Comparison of ENCODE assay signal across 13 cellular contexts in genomic region chr11:102309621-102310541, GRCh38. TPM values are rescaled to one million over a fixed set of nuclear protein-coding genes. Genes with fewer than 3 reads are reported as not detected.
A peak's percentile ranks its signal among the peaks of the same experiment; 100 is the strongest.
DNase-seq lines count a peak whose midpoint lies in the region; ATAC-seq and TF ChIP-seq lines count a peak whose summit lies in the region.
"Had no signal": no experiment of that assay in that cellular context is flagged by ENCODE, and none has a peak within 500 bp of the region (broad histone marks: within the 10 kb centered on the region; RNA-seq: fewer than 3 reads in every experiment).

No MANE protein-coding gene starts in this region.

- no peak overlapping the region for H3K4me3 ChIP-seq in CD4-positive, alpha-beta memory T cell (ENCODE audit: low read length in 2 of 2)
- H3K4me3 ChIP-seq in GM23248 = no peak overlapping the region
- no peak overlapping the region for H3K4me3 ChIP-seq in RWPE2 (ENCODE audit: severe bottlenecking)
- H3K4me3 ChIP-seq in sigmoid colon = no peak overlapping the region

- H3K9me2 ChIP-seq in GM23248 (ENCODE audit: insufficient read depth) = no peaks in the 10 kb centered on the region

- peaks cover 86% of the 10 kb centered on the region for H3K4me1 ChIP-seq in CD4-positive, alpha-beta memory T cell (ENCODE audit: insufficient read depth, low read length)
- H3K4me1 ChIP-seq in GM23248 (ENCODE audit: insufficient read depth) (no peaks in the 10 kb centered on the region), RWPE2 (ENCODE audit: insufficient read depth, poor library complexity, severe bottlenecking) (peaks cover 52% of the 10 kb centered on the region), sigmoid colon (peaks cover 0 to 22% (median 8%) of the 10 kb centered on the region in 4 donors)

- H3K9me3 Mint-ChIP-seq in CD4-positive, alpha-beta memory T cell = peaks cover 0 to 2% (median 0%) of the 10 kb centered on the region in 8 donors
- H3K9me3 Mint-ChIP-seq: natural killer cell treated with Interleukin-12 subunit alpha and Interleukin-12 subunit beta and Interleukin-15 and Interleukin-18, amount 100 ng/mL, for 72 hours had no signal

- intact Hi-C loops in CD4-positive, alpha-beta memory T cell (cut with micrococcal nuclease) = no loop called here
- intact Hi-C loops in sigmoid colon (cut with DNase I) = no loop called here

- CTCF ChIA-PET in CD4-positive, alpha-beta memory T cell (lab: Charles Lee; ENCODE audit: partially characterized antibody) = interaction anchor here (5.8 to 18.2 kb wide), 2 partner anchors 8 to 16 kb away, joined by 33 to 654 read pairs; partner anchors contain the start of gene BIRC3

- no peak overlapping the region for H2AFZ ChIP-seq in GM23248

- no peaks in the 10 kb centered on the region for H3K79me2 ChIP-seq in GM23248 (ENCODE audit: insufficient read depth)

- H3K27ac Mint-ChIP-seq in CD4-positive, alpha-beta memory T cell = peak overlapping the region in 4 of 7 donors; percentile 12 to 90 (median 45)

- H3K27ac ChIP-seq in CD4-positive, alpha-beta memory T cell (ENCODE audit: low read depth, low read length) = no peak overlapping the region
- H3K27ac ChIP-seq in GM23248 = no peak overlapping the region
- peak overlapping the region; percentile 100 for H3K27ac ChIP-seq in RWPE2 (ENCODE audit: poor library complexity, severe bottlenecking)
- no peak overlapping the region for H3K27ac ChIP-seq in sigmoid colon

- no peaks in the 10 kb centered on the region for H3K27me3 ChIP-seq in CD4-positive, alpha-beta memory T cell (ENCODE audit: insufficient read depth, low read length)
- H3K27me3 ChIP-seq in GM23248 (replicated peaks; ENCODE audit: insufficient read depth) = no peaks in the 10 kb centered on the region
- no peaks in the 10 kb centered on the region for H3K27me3 ChIP-seq in RWPE2 (ENCODE audit: insufficient read depth, poor library complexity, severe bottlenecking)
- H3K27me3 ChIP-seq in sigmoid colon = no peaks in the 10 kb centered on the region

- POLR2A ChIA-PET in CD4-positive, alpha-beta memory T cell (lab: Charles Lee; ENCODE audit: partially characterized antibody) = interaction anchor here (0.9 to 5.3 kb wide), 4 partner anchors 9 to 142 kb away, joined by 3 to 149 read pairs (median 16); partner anchors contain the start of gene BIRC3

- in situ Hi-C loops in GM23248 (cut with MboI) = no loop called here

- H4K20me1 ChIP-seq in GM23248 (ENCODE audit: insufficient read depth) = no peaks in the 10 kb centered on the region

- H3K36me3 Mint-ChIP-seq in CD4-positive, alpha-beta memory T cell = peaks cover 0 to 2% of the 10 kb centered on the region in 2 donors
- H3K36me3 Mint-ChIP-seq: natural killer cell treated with Interleukin-12 subunit alpha and Interleukin-12 subunit beta and Interleukin-15 and Interleukin-18, amount 100 ng/mL, for 72 hours had no signal

- no peaks in the 10 kb centered on the region for H3K36me3 ChIP-seq in CD4-positive, alpha-beta memory T cell (ENCODE audit: insufficient read depth, low read length)
- H3K36me3 ChIP-seq in GM23248 (ENCODE audit: low read depth) = no peaks in the 10 kb centered on the region
- no peaks in the 10 kb centered on the region for H3K36me3 ChIP-seq in RWPE2 (ENCODE audit: low read depth)
- H3K36me3 ChIP-seq in sigmoid colon = no peaks in the 10 kb centered on the region

- H3K4me3 Mint-ChIP-seq in CD4-positive, alpha-beta memory T cell = peak overlapping the region in 1 of 8 donors; percentile 13
- H3K4me3 Mint-ChIP-seq: natural killer cell treated with Interleukin-12 subunit alpha and Interleukin-12 subunit beta and Interleukin-15 and Interleukin-18, amount 100 ng/mL, for 72 hours had no signal

- no peak for DNase-seq in CD4-positive, alpha-beta memory T cell
- DNase-seq in GM23248 (peak; percentile 37), RWPE2 (ENCODE audit: low spot score) (no peak), iPS-NIHi7 (ENCODE audit: extremely low spot score) (peak; percentile 27), NCI-H1694 (lab: John Stamatoyannopoulos, UW) (no peak), sigmoid colon (no peak), dermis blood vessel endothelial cell (no peak), HuH-7 (ENCODE audit: low spot score) (no peak)
- DNase-seq: activated T-cell treated with anti-CD3 and anti-CD28 coated beads, Interleukin-2, amount 50 U/mL, for 1 hour; aorta; Calu3; NCI-H2081 treated with DMSO at 0.1 percent for 48 hours had no signal

- TF ChIP-seq EP300 in sigmoid colon (IDR thresholded peaks at IDR 0.05) = no peak

- no peaks in the 10 kb centered on the region for H3K27me3 Mint-ChIP-seq in CD4-positive, alpha-beta memory T cell
- H3K27me3 Mint-ChIP-seq: natural killer cell treated with Interleukin-12 subunit alpha and Interleukin-12 subunit beta and Interleukin-15 and Interleukin-18, amount 100 ng/mL, for 72 hours had no signal

- no peaks in the 10 kb centered on the region for H3F3A ChIP-seq in GM23248 (ENCODE audit: insufficient read depth)

- H3K4me2 ChIP-seq in GM23248 (ENCODE audit: unreplicated experiment) = no peak overlapping the region

- TF ChIP-seq POLR2A in sigmoid colon (IDR thresholded peaks at IDR 0.05) = no peak

- H3K4me1 Mint-ChIP-seq in CD4-positive, alpha-beta memory T cell = peaks cover 52 to 82% (median 67%) of the 10 kb centered on the region in 4 donors

- no peak for TF ChIP-seq CTCF in RWPE2 (IDR thresholded peaks at IDR 0.05; ENCODE audit: poor library complexity, severe bottlenecking)
- TF ChIP-seq CTCF in sigmoid colon (IDR thresholded peaks at IDR 0.05) = no peak

- no peaks in the 10 kb centered on the region for H3K9me3 ChIP-seq in CD4-positive, alpha-beta memory T cell (ENCODE audit: control insufficient read depth in 1 of 2, low read length in 2 of 2)
- H3K9me3 ChIP-seq in GM23248 (ENCODE audit: low read depth) = no peaks in the 10 kb centered on the region
- no peaks in the 10 kb centered on the region for H3K9me3 ChIP-seq in RWPE2 (ENCODE audit: severe bottlenecking)
- no peaks in the 10 kb centered on the region for H3K9me3 ChIP-seq in sigmoid colon

- no peak overlapping the region for H3K9ac ChIP-seq in GM23248

- ATAC-seq in RWPE2 (ENCODE audit: low read depth) = no peak
- ATAC-seq: natural killer cell treated with Interleukin-12 subunit alpha and Interleukin-12 subunit beta and Interleukin-15 and Interleukin-18, amount 100 ng/mL, for 72 hours had no signal

- 80 to 81% methylated on average over 25 of the region's 25 CpGs for WGBS in GM23248 (ENCODE audit: low coverage in 1 of 2, low lambda C conversion rate in 2 of 2, missing lambda C conversion rate in 2 of 2), 2 experiments
- WGBS in sigmoid colon, 2 donors = 94 to 96% methylated on average over 25 of the region's 25 CpGs

RNA-seq across cellular contexts. Expression of gene BIRC3, which starts 7.4 kb away (rescaled TPM):
- 100 to 1,000 TPM; 197 to 198 TPM for total RNA-seq in CD4-positive, alpha-beta memory T cell
- 10 to 100 TPM; 82.5 to 86.3 TPM for polyA plus RNA-seq in CD4-positive, alpha-beta memory T cell
- 0.89 and 0.97 TPM in 2 replicates for total RNA-seq in GM23248 (2014; rRNA removed; shearing (Covaris generic))
- polyA plus RNA-seq in GM23248 (2016; fragmentation: Nextera tagmentation; extraction: Ambion mirVana) (0.57 and 0.79 TPM in 2 replicates), sigmoid colon (10 to 100 TPM; 18.6 to 92.6 (median 84.8) TPM)
- total RNA-seq in sigmoid colon (10 to 100 TPM in 3 of 4 donors, 1 to 10 TPM in 1; 9.1 to 18.4 (median 13.2) TPM), dermis blood vessel endothelial cell (3.6 and 8.7 TPM in 2 replicates)

RNA-seq across cellular contexts. Expression of gene BIRC2, which starts 37.1 kb away (rescaled TPM):
- 10 to 100 TPM; 60.9 to 61.2 TPM for total RNA-seq in CD4-positive, alpha-beta memory T cell
- 10 to 100 TPM; 28.8 to 33.4 TPM for polyA plus RNA-seq in CD4-positive, alpha-beta memory T cell
- 73.7 and 104 TPM in 2 replicates for total RNA-seq in GM23248 (2014; rRNA removed; shearing (Covaris generic))
- 60.7 and 63.2 TPM in 2 replicates for polyA plus RNA-seq in GM23248 (2016; fragmentation: Nextera tagmentation; extraction: Ambion mirVana)
- total RNA-seq in sigmoid colon = 10 to 100 TPM; 32.7 to 56.0 (median 53.2) TPM
- polyA plus RNA-seq in sigmoid colon = 10 to 100 TPM; 24.7 to 41.4 (median 40.9) TPM
- 57.8 and 70.1 TPM in 2 replicates for total RNA-seq in dermis blood vessel endothelial cell

Comparison
In these comparisons a context has a peak if more than half of its experiments do, and no peak if none do; other contexts are left out.
1. DNase-seq: peak in GM23248 (single experiment) and iPS-NIHi7 (single experiment); none in CD4-positive, alpha-beta memory T cell (0 of 5), RWPE2 (single experiment), NCI-H1694 (single experiment), sigmoid colon (single experiment), dermis blood vessel endothelial cell (single experiment) and HuH-7 (single experiment).
2. RNA of gene BIRC3, which starts 7.4 kb away (total RNA-seq): 197 to 198 TPM in CD4-positive, alpha-beta memory T cell; 9.1 to 18.4 TPM in sigmoid colon, 3.6 to 8.7 TPM in dermis blood vessel endothelial cell and 0.89 to 0.97 TPM in GM23248; every median in the first group is over 10 times any median in the second.